11 cellular contexts compared by ENCODE assay signal in genomic region chr3:43773273-43774104, GRCh38.
A peak's percentile ranks its signal among the peaks of the same experiment; 100 is the strongest.
DNase-seq lines count a peak whose midpoint lies in the region; TF ChIP-seq lines count a peak whose summit lies in the region.
"Had no signal": no experiment of that assay in that cellular context is flagged by ENCODE, and none has a peak within 500 bp of the region (broad histone marks: within the 10 kb centered on the region; RNA-seq: fewer than 3 reads in every experiment).

No MANE protein-coding gene starts in this region.

- H3K4me3 Mint-ChIP-seq in immature natural killer cell, result peak overlapping the region in 2 of 5 donors; percentile 25 to 31

- H3K36me3 ChIP-seq in breast epithelium (no peaks in the 10 kb centered on the region), transverse colon (no peaks in the 10 kb centered on the region)
- H3K36me3 ChIP-seq: BLaER1 had no signal

- H3K4me3 ChIP-seq in breast epithelium (no peak overlapping the region), transverse colon (no peak overlapping the region)
- H3K4me3 ChIP-seq: BLaER1 had no signal

- no peaks in the 10 kb centered on the region for H3K9me3 ChIP-seq in breast epithelium
- H3K9me3 ChIP-seq in transverse colon, result no peaks in the 10 kb centered on the region

- peaks cover 0 to 3% of the 10 kb centered on the region in 2 donors for H3K4me1 ChIP-seq in breast epithelium
- peaks cover 0 to 24% (median 17%) of the 10 kb centered on the region in 4 donors for H3K4me1 ChIP-seq in transverse colon

- no peaks in the 10 kb centered on the region for H3K27me3 ChIP-seq in breast epithelium
- no peaks in the 10 kb centered on the region for H3K27me3 ChIP-seq in transverse colon
- H3K27me3 ChIP-seq: BLaER1 had no signal

- peak; percentile 46 to 77 for DNase-seq in T47D (ENCODE audit: low read depth in 1 of 2, low spot score in 1 of 2)
- DNase-seq in breast epithelium (ENCODE audit: low spot score in 2 of 2), result no peak
- DNase-seq in activated CD4-positive, alpha-beta T cell treated with anti-CD3 and anti-CD28 coated beads, Interleukin-2, amount 50 U/mL, for 4 hours, result peak; percentile 22 to 30
- peak in 2 of 3 donors; percentile 16 to 20 for DNase-seq in immature natural killer cell
- peak; percentile 11 for DNase-seq in transverse colon
- DNase-seq in NCI-H82 (lab: John Stamatoyannopoulos, UW), result no peak
- DNase-seq in NCI-H1436 (lab: John Stamatoyannopoulos, UW), result no peak
- no peak for DNase-seq in activated CD4-positive, CD25-positive, alpha-beta regulatory T cell treated with anti-CD3 and anti-CD28 coated beads, Interleukin-2, amount 50 U/mL, for 72 hours
- DNase-seq: effector CD8-positive, alpha-beta T cell; NCI-H510A had no signal

- H3K27me3 Mint-ChIP-seq in immature natural killer cell (ENCODE audit: low read depth in 3 of 3), result peaks cover 3 to 10% (median 7%) of the 10 kb centered on the region in 3 donors

- TF ChIP-seq EP300 in transverse colon (IDR thresholded peaks at IDR 0.05; ENCODE audit: low read depth), result no peak

- intact Hi-C loops in breast epithelium (cut with DNase I; ENCODE audit: low total_unique reads) (no loop called here), transverse colon (cut with DNase I; ENCODE audit: low total_unique reads) (no loop called here)

- H3K9me3 Mint-ChIP-seq in immature natural killer cell, result no peaks in the 10 kb centered on the region

- in situ Hi-C loops in T47D (cut with HindIII; ENCODE audit: low pct_unique_long_range_greater_than_20kb, low sequenced_read_pairs), result no loop called here
- in situ Hi-C loops in transverse colon (cut with MboI; ENCODE audit: low pct_ligation_motif_present in 1 of 4, low pct_unique_long_range_greater_than_20kb in 1 of 4, low sequenced_read_pairs in 3 of 4), result no loop called here

- TF ChIP-seq CTCF in breast epithelium (IDR thresholded peaks at IDR 0.05), result no peak
- no peak for TF ChIP-seq CTCF in transverse colon (IDR thresholded peaks at IDR 0.05)

- H3K4me1 Mint-ChIP-seq in immature natural killer cell, result peaks cover 38 to 53% of the 10 kb centered on the region in 2 donors

- no peaks in the 10 kb centered on the region for H3K36me3 Mint-ChIP-seq in immature natural killer cell

- peak overlapping the region in 5 of 6 donors; percentile 6 to 45 (median 22) for H3K27ac Mint-ChIP-seq in immature natural killer cell

- 48 to 60% methylated on average over 3 to 10 of the region's 10 CpGs for WGBS in transverse colon (ENCODE audit: low coverage in 1 of 2), 2 donors

- peak overlapping the region in 1 of 2 donors; percentile 48 for H3K27ac ChIP-seq in breast epithelium
- H3K27ac ChIP-seq in transverse colon, result no peak overlapping the region
- H3K27ac ChIP-seq: BLaER1 had no signal

- TF ChIP-seq POLR2A in breast epithelium (IDR thresholded peaks at IDR 0.05) (no peak), transverse colon (IDR thresholded peaks at IDR 0.05) (no peak)

Comparison
In these comparisons a context has a peak if more than half of its experiments do, and no peak if none do; other contexts are left out.
1. DNase-seq: peak in T47D (2 of 2), activated CD4-positive, alpha-beta T cell treated with anti-CD3 and anti-CD28 coated beads, Interleukin-2, amount 50 U/mL, for 4 hours (2 of 2), immature natural killer cell (2 of 3) and transverse colon (single experiment); none in breast epithelium (0 of 2), NCI-H82 (single experiment), NCI-H1436 (single experiment) and activated CD4-positive, CD25-positive, alpha-beta regulatory T cell treated with anti-CD3 and anti-CD28 coated beads, Interleukin-2, amount 50 U/mL, for 72 hours (single experiment).